In genomic region chr19:52139291-52140076, GRCh38 we compare ENCODE assay signal across 8 cellular contexts. TPM values are rescaled to one million over a fixed set of nuclear protein-coding genes. Genes with fewer than 3 reads are reported as not detected.
A peak's percentile ranks its signal among the peaks of the same experiment; 100 is the strongest.
DNase-seq lines count a peak whose midpoint lies in the region; ATAC-seq and TF ChIP-seq lines count a peak whose summit lies in the region.

Gene ZNF616, minus strand, starts transcription at chr19:52139938. Its CDS starts 9,426 bp downstream, at chr19:52130512.

- H3K4me2 ChIP-seq in BLaER1 treated with 17β-estradiol and CSF1 and Interleukin-3, amounts not matched to agents 10 nM and 100 nM: peak within 1 kb of the TSS; percentile 86 to 99 (median 94)

- TF ChIP-seq CTCF in coronary artery (IDR thresholded peaks at IDR 0.05): peak; percentile 69

- CTCF ChIA-PET in activated CD4-positive, alpha-beta T cell treated with anti-CD3 and anti-CD28 coated beads, Interleukin-2, amount 10 ng/mL, durations not matched to agents 7 days and 5 days (lab: Charles Lee): interaction anchor here (0.7 to 1.6 kb wide), 3 partner anchors 50 to 1329 kb away, joined by 3 to 7 read pairs (median 6); partner anchors contain the start of gene PPP2R1A

- H3K4me1 ChIP-seq in BLaER1 treated with 17β-estradiol and CSF1 and Interleukin-3, amounts not matched to agents 10 nM and 100 nM: peaks cover 12 to 22% (median 18%) of the 10 kb centered on the region in 10 experiments

- peak within 1 kb of the TSS; percentile 90 to 96 (median 94) for H3K9ac ChIP-seq in BLaER1 treated with 17β-estradiol and CSF1 and Interleukin-3, amounts not matched to agents 10 nM and 100 nM

- H4K20me1 ChIP-seq in BLaER1 treated with 17β-estradiol and CSF1 and Interleukin-3, amounts not matched to agents 10 nM and 100 nM: no peaks in the 10 kb centered on the region

- H3K4me3 Mint-ChIP-seq in activated CD4-positive, alpha-beta T cell treated with anti-CD3 and anti-CD28 coated beads, Interleukin-2, amount 10 ng/mL, durations not matched to agents 7 days and 5 days: peak within 1 kb of the TSS; percentile 92

- no peaks in the 10 kb centered on the region for H3K27me3 ChIP-seq in BLaER1 treated with 17β-estradiol and CSF1 and Interleukin-3, amounts not matched to agents 10 nM and 100 nM

- H3K27ac Mint-ChIP-seq in activated CD4-positive, alpha-beta T cell treated with anti-CD3 and anti-CD28 coated beads, Interleukin-2, amount 10 ng/mL, durations not matched to agents 7 days and 5 days: peak within 1 kb of the TSS; percentile 97

- peak within 1 kb of the TSS; percentile 83 to 99 (median 92) for H3K4me3 ChIP-seq in BLaER1 treated with 17β-estradiol and CSF1 and Interleukin-3, amounts not matched to agents 10 nM and 100 nM
- H3K4me3 ChIP-seq in coronary artery: peak within 1 kb of the TSS; percentile 71

- H3K4me1 Mint-ChIP-seq in activated CD4-positive, alpha-beta T cell treated with anti-CD3 and anti-CD28 coated beads, Interleukin-2, amount 10 ng/mL, durations not matched to agents 7 days and 5 days: peaks cover 29% of the 10 kb centered on the region

- POLR2A ChIA-PET in activated CD4-positive, alpha-beta T cell treated with anti-CD3 and anti-CD28 coated beads, Interleukin-2, amount 10 ng/mL, durations not matched to agents 7 days and 5 days (lab: Charles Lee): no interaction called here

- peaks cover 23 to 51% (median 36%) of the 10 kb centered on the region in 11 experiments for H3K36me3 ChIP-seq in BLaER1 treated with 17β-estradiol and CSF1 and Interleukin-3, amounts not matched to agents 10 nM and 100 nM

- DNase-seq in GM19238 (ENCODE audit: insufficient read length, low spot score): peak; percentile 88
- peak; percentile 75 for DNase-seq in NCI-H524 treated with DMSO at 0.1 percent for 48 hours (lab: John Stamatoyannopoulos, UW)
- peak; percentile 97 for DNase-seq in activated CD4-positive, alpha-beta T cell treated with anti-CD3 and anti-CD28 coated beads, Interleukin-2, amount 10 ng/mL, durations not matched to agents 7 days and 5 days
- peak; percentile 97 for DNase-seq in coronary artery (ENCODE audit: low spot score)
- DNase-seq in left kidney (ENCODE audit: low read depth, low spot score): peak; percentile 98
- DNase-seq in stimulated activated CD4-positive, alpha-beta T cell treated with anti-CD3 and anti-CD28 coated beads, Interleukin-1b, Interleukin-23, amount 100 ng/mL, for 48 hours: peak; percentile 97

- H3K27me3 Mint-ChIP-seq in activated CD4-positive, alpha-beta T cell treated with anti-CD3 and anti-CD28 coated beads, Interleukin-2, amount 10 ng/mL, durations not matched to agents 7 days and 5 days: no peaks in the 10 kb centered on the region

- H3K9me3 Mint-ChIP-seq in activated CD4-positive, alpha-beta T cell treated with anti-CD3 and anti-CD28 coated beads, Interleukin-2, amount 10 ng/mL, durations not matched to agents 7 days and 5 days: peaks cover 49% of the 10 kb centered on the region

- H3K9me3 ChIP-seq in BLaER1 treated with 17β-estradiol and CSF1 and Interleukin-3, amounts not matched to agents 10 nM and 100 nM (replicated peaks in 1 of 11): peaks cover 44 to 77% (median 57%) of the 10 kb centered on the region in 11 experiments

- peaks cover 54% of the 10 kb centered on the region for H3K36me3 Mint-ChIP-seq in activated CD4-positive, alpha-beta T cell treated with anti-CD3 and anti-CD28 coated beads, Interleukin-2, amount 10 ng/mL, durations not matched to agents 7 days and 5 days (ENCODE audit: low read depth)

- H3K27ac ChIP-seq in BLaER1 treated with 17β-estradiol and CSF1 and Interleukin-3, amounts not matched to agents 10 nM and 100 nM: peak within 1 kb of the TSS; percentile 91 to 96 (median 94)
- H3K27ac ChIP-seq in coronary artery: peak within 1 kb of the TSS; percentile 82 to 89

- ATAC-seq in HG03460 (IDR thresholded peaks at IDR 0.05; ENCODE audit: unreplicated experiment): peak; percentile 94

RNA-seq across cellular contexts. Expression of gene ZNF616, which starts in this region (rescaled TPM):
- 1 to 10 TPM; 7.5 to 8.3 TPM for total RNA-seq in activated CD4-positive, alpha-beta T cell treated with anti-CD3 and anti-CD28 coated beads, Interleukin-2, amount 10 ng/mL, durations not matched to agents 7 days and 5 days

Comparison
In these comparisons a context has a peak if more than half of its experiments do, and no peak if none do; other contexts are left out.
1. Peak in every context shown above with its lines: DNase-seq, ATAC-seq, H3K4me3 ChIP-seq and H3K27ac ChIP-seq.